ENCODE assay signal across 8 cellular contexts in the genomic region with DNA sequence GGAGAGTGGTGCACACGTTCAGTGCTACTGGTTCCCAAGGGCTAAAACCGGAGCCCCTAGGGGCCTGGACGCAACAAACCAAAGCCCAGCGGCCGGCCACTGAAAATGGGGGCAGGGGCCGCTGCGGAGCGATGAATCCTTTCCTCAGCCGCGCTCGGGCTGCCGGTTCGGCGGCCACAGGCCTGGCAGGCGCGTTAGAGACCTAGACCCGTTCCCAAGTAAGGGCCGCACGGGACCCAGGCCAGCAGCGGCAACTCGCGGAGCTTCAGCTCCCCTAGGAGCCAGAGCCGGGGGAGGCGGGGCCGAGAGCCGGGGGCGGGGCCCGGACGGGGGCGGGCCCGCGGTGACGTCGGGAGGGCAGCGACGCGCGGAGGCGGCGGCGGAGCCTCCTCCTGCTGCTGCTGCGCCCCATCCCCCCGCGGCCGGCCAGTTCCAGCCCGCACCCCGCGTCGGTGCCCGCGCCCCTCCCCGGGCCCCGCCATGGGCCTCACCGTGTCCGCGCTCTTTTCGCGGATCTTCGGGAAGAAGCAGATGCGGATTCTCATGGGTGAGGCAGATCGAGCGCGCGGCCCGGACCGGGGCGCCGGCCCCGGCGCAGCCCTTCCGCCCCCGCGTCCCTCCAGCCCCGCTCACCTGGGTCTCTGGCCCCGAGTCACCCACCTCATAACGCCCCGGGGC. TPM values are rescaled to one million over a fixed set of nuclear protein-coding genes. Genes with fewer than 3 reads are reported as not detected.
A peak's percentile ranks its signal among the peaks of the same experiment; 100 is the strongest.
DNase-seq lines count a peak whose midpoint lies in the region; ATAC-seq and TF ChIP-seq lines count a peak whose summit lies in the region.

A gene (plus strand): TSS at position 393 of the 678 bp plus-strand sequence. CDS start 88 bp downstream, at position 481.

- peak within 1 kb of the TSS; percentile 98 for H3K4me2 ChIP-seq in GM23338

- peaks cover 8% of the 10 kb centered on the region for H3F3A ChIP-seq in GM23338 (replicated peaks; ENCODE audit: low read depth)

- H3K4me3 ChIP-seq in GM23338: peak within 1 kb of the TSS; percentile 97
- peak within 1 kb of the TSS; percentile 96 for H3K4me3 ChIP-seq in LNCaP clone FGC (ENCODE audit: low read depth, low read length)
- H3K4me3 ChIP-seq in fibroblast of villous mesenchyme (ENCODE audit: low read depth, low read length): peak within 1 kb of the TSS; percentile 93
- H3K4me3 ChIP-seq in stomach smooth muscle (ENCODE audit: low read length in 2 of 2): peak within 1 kb of the TSS; percentile 82 to 94

- peak within 1 kb of the TSS; percentile 99 for H2AFZ ChIP-seq in GM23338

- H3K36me3 Mint-ChIP-seq in GM23338 (ENCODE audit: low read depth) (peaks cover 32% of the 10 kb centered on the region), neural crest cell (ENCODE audit: low read depth) (peaks cover 12% of the 10 kb centered on the region)

- H3K27me3 ChIP-seq in GM23338 (ENCODE audit: insufficient read depth) (peaks cover 24% of the 10 kb centered on the region), stomach smooth muscle (ENCODE audit: control insufficient read depth in 1 of 2, insufficient read depth in 2 of 2, low read length in 2 of 2) (no peaks in the 10 kb centered on the region)

- no peaks in the 10 kb centered on the region for H3K9me3 ChIP-seq in stomach smooth muscle (ENCODE audit: control insufficient read depth in 2 of 2, low read length in 2 of 2)

- peak; percentile 69 for ATAC-seq in GM23338

- H3K27ac ChIP-seq in GM23338 (ENCODE audit: low read depth): peak within 1 kb of the TSS; percentile 76; the same call in 1 of the 2 replicates
- peak within 1 kb of the TSS; percentile 90 for H3K27ac ChIP-seq in stomach smooth muscle (ENCODE audit: low read length)

- H3K27me3 Mint-ChIP-seq in GM23338 (ENCODE audit: insufficient read depth, low read depth, poor library complexity): peaks cover 35% of the 10 kb centered on the region
- no peaks in the 10 kb centered on the region for H3K27me3 Mint-ChIP-seq in neural crest cell (ENCODE audit: low read depth)

- peaks cover 26% of the 10 kb centered on the region for H3K4me1 Mint-ChIP-seq in GM23338
- H3K4me1 Mint-ChIP-seq in neural crest cell: peaks cover 41% of the 10 kb centered on the region

- peaks cover 27% of the 10 kb centered on the region for H3K4me1 ChIP-seq in GM23338 (ENCODE audit: insufficient read depth)
- peaks cover 47% of the 10 kb centered on the region for H3K4me1 ChIP-seq in stomach smooth muscle (ENCODE audit: control insufficient read depth, insufficient read depth, low read length)

- TF ChIP-seq CTCF in GM23338 (conservative IDR thresholded peaks at IDR 0.05; ENCODE audit: low read depth in 2 of 2): no peak
- no peak for TF ChIP-seq CTCF in LNCaP clone FGC (IDR thresholded peaks at IDR 0.05; ENCODE audit: control insufficient read depth, extremely low read depth, insufficient read depth)
- TF ChIP-seq CTCF in fibroblast of villous mesenchyme (IDR thresholded peaks at IDR 0.05; ENCODE audit: insufficient read depth, low read depth, low read length): no peak
- TF ChIP-seq CTCF in neural crest cell (conservative IDR thresholded peaks at IDR 0.05): peak; percentile 26

- H3K9me2 ChIP-seq in GM23338 (ENCODE audit: insufficient read depth): no peaks in the 10 kb centered on the region

- peaks cover 24% of the 10 kb centered on the region for H4K20me1 ChIP-seq in GM23338 (replicated peaks; ENCODE audit: insufficient read depth)

- H3K4me3 Mint-ChIP-seq in GM23338 (peak within 1 kb of the TSS; percentile 90), neural crest cell (peak within 1 kb of the TSS; percentile 95)

- peak; percentile 87 for DNase-seq in EH (ENCODE audit: low read depth)
- DNase-seq in GM23338 (ENCODE audit: low spot score): peak; percentile 92
- no peak for DNase-seq in LNCaP clone FGC (ENCODE audit: low read depth)
- peak; percentile 41 to 58 for DNase-seq in SHP77 (lab: John Stamatoyannopoulos, UW)
- DNase-seq in activated gamma-delta T cell (lab: John Stamatoyannopoulos, UW): peak; percentile 80
- peak; percentile 83 for DNase-seq in fibroblast of villous mesenchyme (ENCODE audit: low read depth)
- peak; percentile 80 for DNase-seq in neural crest cell (ENCODE audit: low read depth, low spot score)

- H3K27ac Mint-ChIP-seq in GM23338: peak within 1 kb of the TSS; percentile 93
- H3K27ac Mint-ChIP-seq in neural crest cell (ENCODE audit: unreplicated experiment): peak within 1 kb of the TSS; percentile 70

- peak within 1 kb of the TSS; percentile 87 to 94 for H3K9ac ChIP-seq in stomach smooth muscle (ENCODE audit: low read length in 2 of 2)

- H3K9me3 Mint-ChIP-seq in GM23338 (no peaks in the 10 kb centered on the region; the same call in 2 of the 3 replicates), neural crest cell (peaks cover 6% of the 10 kb centered on the region)

- H3K36me3 ChIP-seq in GM23338 (ENCODE audit: insufficient read depth): peaks cover 10% of the 10 kb centered on the region
- peaks cover 16 to 21% of the 10 kb centered on the region in 2 donors for H3K36me3 ChIP-seq in stomach smooth muscle (ENCODE audit: control insufficient read depth in 2 of 2, insufficient read depth in 2 of 2, low read length in 2 of 2)

- H3K79me2 ChIP-seq in GM23338 (replicated peaks; ENCODE audit: insufficient read depth): peaks cover 31% of the 10 kb centered on the region

TF ChIP-seq in GM23338, 12 proteins besides CTCF, POLR2A, EP300 and RAD21 (continues in another document):
- TF ChIP-seq POLR2AphosphoS5 (IDR thresholded peaks at IDR 0.05; ENCODE audit: low read depth) (peak; percentile 77), EZH2phosphoT487 (IDR thresholded peaks at IDR 0.05; ENCODE audit: unreplicated experiment) (no peak), CREB1 (CRISPR knock-in tag; IDR thresholded peaks at IDR 0.05; ENCODE audit: low read depth) (peak; percentile 90)
- TF ChIP-seq, protein P1, sequence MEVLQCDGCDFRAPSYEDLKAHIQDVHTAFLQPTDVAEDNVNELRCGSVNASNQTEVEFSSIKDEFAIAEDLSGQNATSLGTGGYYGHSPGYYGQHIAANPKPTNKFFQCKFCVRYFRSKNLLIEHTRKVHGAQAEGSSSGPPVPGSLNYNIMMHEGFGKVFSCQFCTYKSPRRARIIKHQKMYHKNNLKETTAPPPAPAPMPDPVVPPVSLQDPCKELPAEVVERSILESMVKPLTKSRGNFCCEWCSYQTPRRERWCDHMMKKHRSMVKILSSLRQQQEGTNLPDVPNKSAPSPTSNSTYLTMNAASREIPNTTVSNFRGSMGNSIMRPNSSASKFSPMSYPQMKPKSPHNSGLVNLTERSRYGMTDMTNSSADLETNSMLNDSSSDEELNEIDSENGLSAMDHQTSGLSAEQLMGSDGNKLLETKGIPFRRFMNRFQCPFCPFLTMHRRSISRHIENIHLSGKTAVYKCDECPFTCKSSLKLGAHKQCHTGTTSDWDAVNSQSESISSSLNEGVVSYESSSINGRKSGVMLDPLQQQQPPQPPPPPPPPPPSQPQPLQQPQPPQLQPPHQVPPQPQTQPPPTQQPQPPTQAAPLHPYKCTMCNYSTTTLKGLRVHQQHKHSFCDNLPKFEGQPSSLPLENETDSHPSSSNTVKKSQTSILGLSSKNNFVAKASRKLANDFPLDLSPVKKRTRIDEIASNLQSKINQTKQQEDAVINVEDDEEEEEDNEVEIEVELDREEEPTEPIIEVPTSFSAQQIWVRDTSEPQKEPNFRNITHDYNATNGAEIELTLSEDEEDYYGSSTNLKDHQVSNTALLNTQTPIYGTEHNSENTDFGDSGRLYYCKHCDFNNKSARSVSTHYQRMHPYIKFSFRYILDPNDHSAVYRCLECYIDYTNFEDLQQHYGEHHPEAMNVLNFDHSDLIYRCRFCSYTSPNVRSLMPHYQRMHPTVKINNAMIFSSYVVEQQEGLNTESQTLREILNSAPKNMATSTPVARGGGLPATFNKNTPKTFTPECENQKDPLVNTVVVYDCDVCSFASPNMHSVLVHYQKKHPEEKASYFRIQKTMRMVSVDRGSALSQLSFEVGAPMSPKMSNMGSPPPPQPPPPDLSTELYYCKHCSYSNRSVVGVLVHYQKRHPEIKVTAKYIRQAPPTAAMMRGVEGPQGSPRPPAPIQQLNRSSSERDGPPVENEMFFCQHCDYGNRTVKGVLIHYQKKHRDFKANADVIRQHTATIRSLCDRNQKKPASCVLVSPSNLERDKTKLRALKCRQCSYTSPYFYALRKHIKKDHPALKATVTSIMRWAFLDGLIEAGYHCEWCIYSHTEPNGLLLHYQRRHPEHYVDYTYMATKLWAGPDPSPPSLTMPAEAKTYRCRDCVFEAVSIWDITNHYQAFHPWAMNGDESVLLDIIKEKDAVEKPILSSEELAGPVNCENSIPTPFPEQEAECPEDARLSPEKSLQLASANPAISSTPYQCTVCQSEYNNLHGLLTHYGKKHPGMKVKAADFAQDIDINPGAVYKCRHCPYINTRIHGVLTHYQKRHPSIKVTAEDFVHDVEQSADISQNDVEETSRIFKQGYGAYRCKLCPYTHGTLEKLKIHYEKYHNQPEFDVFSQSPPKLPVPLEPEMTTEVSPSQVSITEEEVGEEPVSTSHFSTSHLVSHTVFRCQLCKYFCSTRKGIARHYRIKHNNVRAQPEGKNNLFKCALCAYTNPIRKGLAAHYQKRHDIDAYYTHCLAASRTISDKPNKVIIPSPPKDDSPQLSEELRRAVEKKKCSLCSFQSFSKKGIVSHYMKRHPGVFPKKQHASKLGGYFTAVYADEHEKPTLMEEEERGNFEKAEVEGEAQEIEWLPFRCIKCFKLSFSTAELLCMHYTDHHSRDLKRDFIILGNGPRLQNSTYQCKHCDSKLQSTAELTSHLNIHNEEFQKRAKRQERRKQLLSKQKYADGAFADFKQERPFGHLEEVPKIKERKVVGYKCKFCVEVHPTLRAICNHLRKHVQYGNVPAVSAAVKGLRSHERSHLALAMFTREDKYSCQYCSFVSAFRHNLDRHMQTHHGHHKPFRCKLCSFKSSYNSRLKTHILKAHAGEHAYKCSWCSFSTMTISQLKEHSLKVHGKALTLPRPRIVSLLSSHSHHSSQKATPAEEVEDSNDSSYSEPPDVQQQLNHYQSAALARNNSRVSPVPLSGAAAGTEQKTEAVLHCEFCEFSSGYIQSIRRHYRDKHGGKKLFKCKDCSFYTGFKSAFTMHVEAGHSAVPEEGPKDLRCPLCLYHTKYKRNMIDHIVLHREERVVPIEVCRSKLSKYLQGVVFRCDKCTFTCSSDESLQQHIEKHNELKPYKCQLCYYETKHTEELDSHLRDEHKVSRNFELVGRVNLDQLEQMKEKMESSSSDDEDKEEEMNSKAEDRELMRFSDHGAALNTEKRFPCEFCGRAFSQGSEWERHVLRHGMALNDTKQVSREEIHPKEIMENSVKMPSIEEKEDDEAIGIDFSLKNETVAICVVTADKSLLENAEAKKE (CRISPR knock-in tag; IDR thresholded peaks at IDR 0.05): no peak

RNA-seq across cellular contexts. Expression of the gene that starts here (rescaled TPM):
- 196 TPM in 2 replicates for total RNA-seq in GM23338 (2014; rRNA removed; shearing (Covaris generic))
- 201 and 206 TPM in 2 replicates for polyA plus RNA-seq in GM23338 (2016; fragmentation: Nextera tagmentation; extraction: Ambion mirVana)
- total RNA-seq in fibroblast of villous mesenchyme: 75.6 and 83.1 TPM in 2 replicates
- 151 and 160 TPM in 2 replicates for total RNA-seq in neural crest cell
